Comparison of ENCODE assay signal across 1 cellular context in the genomic region with DNA sequence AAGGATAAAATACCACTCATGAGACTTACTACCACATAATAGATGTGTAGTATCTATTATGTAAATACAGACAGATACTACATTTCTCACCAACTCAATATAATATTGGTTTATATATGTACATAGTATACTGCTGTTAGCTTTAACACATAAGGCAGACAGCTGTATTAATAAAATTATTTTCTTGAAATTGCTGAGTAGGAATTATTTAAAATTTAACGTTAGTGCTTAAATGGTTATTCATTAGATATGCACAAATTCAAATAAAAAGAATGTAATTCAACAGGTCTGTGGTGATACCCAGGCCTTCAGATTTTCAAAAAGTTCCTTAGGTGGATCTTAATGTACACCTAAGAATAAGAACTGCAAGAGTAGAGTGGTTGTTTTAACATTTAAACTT.
TF ChIP-seq lines count a peak whose summit lies in the region.

No MANE protein-coding gene starts in this region.

TF ChIP-seq in K562, 482 proteins besides CTCF, POLR2A, EP300 and RAD21 (continued from another document):
- TF ChIP-seq MAFG (tag; conservative IDR thresholded peaks at IDR 0.05), result peak; percentile 62; the same call in 1 of the 2 replicates
